Comparison of ENCODE assay signal across 20 cellular contexts in the genomic region with DNA sequence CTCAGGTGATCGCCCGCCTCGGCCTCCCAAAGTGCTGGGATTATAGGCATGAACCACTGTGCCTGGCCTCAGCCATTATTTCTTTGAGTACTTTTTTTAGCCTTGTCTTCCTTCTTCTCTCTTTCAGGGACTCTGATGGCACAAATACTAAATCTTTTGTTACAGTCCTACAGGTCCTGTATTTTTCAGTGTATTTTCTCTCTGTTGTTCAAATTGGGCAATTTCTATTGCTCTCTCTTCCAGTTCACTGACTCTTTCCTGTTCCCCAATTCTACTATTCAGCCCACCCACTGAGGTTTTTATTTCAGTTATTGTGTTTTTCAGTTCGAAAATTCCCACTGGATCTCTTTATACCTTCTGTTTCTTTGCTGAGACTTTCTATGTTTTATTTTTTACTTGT. TPM values are rescaled to one million over a fixed set of nuclear protein-coding genes. Genes with fewer than 3 reads are reported as not detected.
DNase-seq lines count a peak whose midpoint lies in the region; ATAC-seq and TF ChIP-seq lines count a peak whose summit lies in the region.
"Had no signal": no experiment of that assay in that cellular context is flagged by ENCODE, and none has a peak within 500 bp of the region (broad histone marks: within the 10 kb centered on the region; RNA-seq: fewer than 3 reads in every experiment).

No MANE protein-coding gene starts in this region.

- H3K27ac Mint-ChIP-seq in stimulated activated naive CD8-positive, alpha-beta T cell treated with anti-CD3 and anti-CD28 coated beads, Interleukin-15, amount 100 ng/mL, for 72 hours, result no peak overlapping the region
- H3K27ac Mint-ChIP-seq: CD4-positive, alpha-beta memory T cell had no signal

- CTCF ChIA-PET in A673 (lab: Charles Lee), result no interaction called here

- H3K56ac ChIP-seq in mesendoderm (ENCODE audit: low read length), result no peak overlapping the region

- no peak overlapping the region for H3K4me3 Mint-ChIP-seq in stimulated activated naive CD8-positive, alpha-beta T cell treated with anti-CD3 and anti-CD28 coated beads, Interleukin-15, amount 100 ng/mL, for 72 hours
- H3K4me3 Mint-ChIP-seq: CD4-positive, alpha-beta memory T cell had no signal

- WGBS in mesendoderm (ENCODE audit: extremely low coverage, insufficient coverage, low lambda C conversion rate), result no CpG with 5 or more reads among the region's 4 CpGs

- ATAC-seq in stimulated activated naive CD8-positive, alpha-beta T cell treated with anti-CD3 and anti-CD28 coated beads, Interleukin-15, amount 100 ng/mL, for 72 hours, result no peak
- ATAC-seq: A549, GM12878 had no signal

- H3K9me3 ChIP-seq in A673 (ENCODE audit: low read depth, low read length, poor library complexity, severe bottlenecking) (no peaks in the 10 kb centered on the region), BLaER1 (peaks cover 20% of the 10 kb centered on the region), osteoblast (ENCODE audit: low read depth, low read length) (no peaks in the 10 kb centered on the region)
- H3K9me3 ChIP-seq: A549 had no signal

- H3K18ac ChIP-seq in mesendoderm (ENCODE audit: low read length), result no peak overlapping the region

- H2AFZ ChIP-seq in osteoblast (ENCODE audit: low read length), result no peak overlapping the region

- H3K23ac ChIP-seq in mesendoderm (ENCODE audit: low read length), result no peak overlapping the region

- BruUV-seq in A673 (replicated peaks; lab: Mats Ljungman, UMichigan), result no TSS peak

- H3K27me3 ChIP-seq in A673 (replicated peaks; ENCODE audit: insufficient read depth, low read depth, low read length, poor library complexity) (no peaks in the 10 kb centered on the region), BLaER1 (no peaks in the 10 kb centered on the region), H7 (ENCODE audit: control insufficient read depth, insufficient read depth, low read length) (no peaks in the 10 kb centered on the region), osteoblast (ENCODE audit: insufficient read depth, low read length) (peaks cover 18% of the 10 kb centered on the region), mesendoderm (ENCODE audit: insufficient read depth, low read length, poor library complexity) (no peaks in the 10 kb centered on the region)

- intact Hi-C loops in A673 (cut with micrococcal nuclease; ENCODE audit: unreplicated experiment), result no loop called here

- H4K8ac ChIP-seq in mesendoderm (ENCODE audit: low read depth, low read length), result no peak overlapping the region

- H3K4me1 ChIP-seq in A673 (ENCODE audit: insufficient read depth, low read length, poor library complexity, severe bottlenecking), result peaks cover 5% of the 10 kb centered on the region
- peaks cover 30% of the 10 kb centered on the region for H3K4me1 ChIP-seq in BLaER1
- H3K4me1 ChIP-seq in osteoblast (ENCODE audit: insufficient read depth, low read length), result no peaks in the 10 kb centered on the region
- no peaks in the 10 kb centered on the region for H3K4me1 ChIP-seq in mesendoderm (ENCODE audit: control insufficient read depth, low read depth, low read length)
- H3K4me1 ChIP-seq: A549 had no signal

- TF ChIP-seq CTCF in A673 (conservative IDR thresholded peaks at IDR 0.05; ENCODE audit: low read depth, low read length) (no peak), osteoblast (IDR thresholded peaks at IDR 0.05; ENCODE audit: extremely low read depth, low read depth, low read length) (no peak)

- POLR2A ChIA-PET in A673 (lab: Charles Lee; ENCODE audit: low non-redundant PET), result no interaction called here

- peak overlapping the region; percentile 28 for H3K27ac ChIP-seq in A673 (ENCODE audit: low read depth, low read length, poor library complexity, severe bottlenecking)
- peak overlapping the region; percentile 33; the same call in 1 of the 2 replicates for H3K27ac ChIP-seq in BLaER1
- H3K27ac ChIP-seq in osteoblast (ENCODE audit: low read depth, low read length), result no peak overlapping the region
- no peak overlapping the region for H3K27ac ChIP-seq in mesendoderm (ENCODE audit: low read depth, low read length)
- H3K27ac ChIP-seq: A549 had no signal

- H3K79me2 ChIP-seq in osteoblast (ENCODE audit: insufficient read depth, low read length) (no peaks in the 10 kb centered on the region), mesendoderm (ENCODE audit: control insufficient read depth, insufficient read depth, low read length) (no peaks in the 10 kb centered on the region)

- peak overlapping the region; percentile 61 for H3K4me2 ChIP-seq in BLaER1
- H3K4me2 ChIP-seq in osteoblast (ENCODE audit: insufficient read depth, low read length), result no peak overlapping the region
- no peak overlapping the region for H3K4me2 ChIP-seq in mesendoderm (ENCODE audit: low read length)
- H3K4me2 ChIP-seq: A549 had no signal

- H2AK5ac ChIP-seq in mesendoderm (ENCODE audit: low read length), result no peak overlapping the region

- no peaks in the 10 kb centered on the region for H3K9me3 Mint-ChIP-seq in stimulated activated naive CD8-positive, alpha-beta T cell treated with anti-CD3 and anti-CD28 coated beads, Interleukin-15, amount 100 ng/mL, for 72 hours
- H3K9me3 Mint-ChIP-seq: CD4-positive, alpha-beta memory T cell had no signal

- H2BK15ac ChIP-seq in mesendoderm (replicated peaks; ENCODE audit: low read depth), result no peak overlapping the region

- H4K5ac ChIP-seq in mesendoderm (ENCODE audit: low read length), result no peak overlapping the region

- no peaks in the 10 kb centered on the region for H3K27me3 Mint-ChIP-seq in stimulated activated naive CD8-positive, alpha-beta T cell treated with anti-CD3 and anti-CD28 coated beads, Interleukin-15, amount 100 ng/mL, for 72 hours

- DNase-seq in A673 (ENCODE audit: low spot score) (no peak), H7 (peak; percentile 5), osteoblast (ENCODE audit: insufficient read length, low spot score, missing footprints) (peak; percentile 9), mesendoderm (no peak), KG1 (lab: John Stamatoyannopoulos, UW) (no peak)
- DNase-seq in stimulated activated naive CD8-positive, alpha-beta T cell treated with anti-CD3 and anti-CD28 coated beads, Interleukin-15, amount 100 ng/mL, for 72 hours, result no peak
- DNase-seq: 8988T; C1 segment of cervical spinal cord; Calu3; CD4-positive, alpha-beta memory T cell; COR-L47; DMS153; DND-41; EL; GDM1; GOT3; HCEC 1CT had no signal

- no peaks in the 10 kb centered on the region for H4K20me1 ChIP-seq in BLaER1
- H4K20me1 ChIP-seq in osteoblast (ENCODE audit: insufficient read depth, low read length), result no peaks in the 10 kb centered on the region

- H3K4me1 Mint-ChIP-seq in stimulated activated naive CD8-positive, alpha-beta T cell treated with anti-CD3 and anti-CD28 coated beads, Interleukin-15, amount 100 ng/mL, for 72 hours, result no peaks in the 10 kb centered on the region
- H3K4me1 Mint-ChIP-seq: CD4-positive, alpha-beta memory T cell had no signal

- no peak overlapping the region for H2BK5ac ChIP-seq in mesendoderm (ENCODE audit: low read length)

- no peak overlapping the region; the same call in 1 of the 2 replicates for H3K9ac ChIP-seq in BLaER1
- no peak overlapping the region for H3K9ac ChIP-seq in mesendoderm (ENCODE audit: low read length)

- H3K4ac ChIP-seq in mesendoderm (ENCODE audit: low read depth, low read length), result no peak overlapping the region

- H3K79me1 ChIP-seq in mesendoderm (ENCODE audit: low read length), result no peaks in the 10 kb centered on the region

- no peaks in the 10 kb centered on the region for H3K36me3 ChIP-seq in A673 (ENCODE audit: insufficient read depth, low read length, poor library complexity, severe bottlenecking)
- no peaks in the 10 kb centered on the region for H3K36me3 ChIP-seq in BLaER1
- no peaks in the 10 kb centered on the region for H3K36me3 ChIP-seq in H7 (replicated peaks; ENCODE audit: control insufficient read depth, insufficient read depth, low read length)
- no peaks in the 10 kb centered on the region for H3K36me3 ChIP-seq in osteoblast (ENCODE audit: insufficient read depth, low read length)
- H3K36me3 ChIP-seq in mesendoderm (ENCODE audit: control insufficient read depth, insufficient read depth, low read length), result no peaks in the 10 kb centered on the region

- H3K4me3 ChIP-seq in A673 (ENCODE audit: low read depth, low read length, poor library complexity, severe bottlenecking) (no peak overlapping the region), BLaER1 (no peak overlapping the region), H7 (ENCODE audit: insufficient read depth, low read depth, low read length) (no peak overlapping the region), osteoblast (ENCODE audit: insufficient read depth, low read length) (no peak overlapping the region), mesendoderm (ENCODE audit: low read length) (no peak overlapping the region)
- H3K4me3 ChIP-seq: A549, GM12878 had no signal

- H2BK120ac ChIP-seq in mesendoderm (ENCODE audit: low read depth, low read length), result no peak overlapping the region

RNA-seq across cellular contexts. Expression of a gene that starts 7.5 kb away (rescaled TPM):
- total RNA-seq in A673 (2021), result 14.3 and 19.0 TPM in 2 replicates
- 15.3 and 15.7 TPM in 2 replicates for total RNA-seq in H7 (2014; rRNA removed; shearing (Covaris generic))
- 27.1 and 29.0 TPM in 2 replicates for total RNA-seq in osteoblast
- polyA plus RNA-seq in mesendoderm (2013, experiment 1 of 2), result 7.1 TPM
- polyA plus RNA-seq in mesendoderm (2013, experiment 2 of 2), result 6.5 TPM

RNA-seq across cellular contexts. Expression of a gene that starts 31.3 kb away (rescaled TPM):
- total RNA-seq in A673 (2021) (96.2 and 110 TPM in 2 replicates), osteoblast (95.2 and 97.8 TPM in 2 replicates)
- total RNA-seq in H7 (2014; rRNA removed; shearing (Covaris generic)), result 178 and 189 TPM in 2 replicates
- polyA plus RNA-seq in mesendoderm (2013, experiment 1 of 2), result 60.5 TPM
- 59.0 TPM for polyA plus RNA-seq in mesendoderm (2013, experiment 2 of 2)

RNA-seq across cellular contexts. Expression of a gene that starts 42.6 kb away (rescaled TPM):
- total RNA-seq in A673 (2021) (10.1 and 10.3 TPM in 2 replicates), osteoblast (9.8 and 10.6 TPM in 2 replicates)
- 9.3 and 10.4 TPM in 2 replicates for total RNA-seq in H7 (2014; rRNA removed; shearing (Covaris generic))
- 2.0 TPM for polyA plus RNA-seq in mesendoderm (2013, experiment 1 of 2)
- polyA plus RNA-seq in mesendoderm (2013, experiment 2 of 2), result 1.8 TPM

RNA-seq across cellular contexts. Expression of a gene that starts 46.5 kb away (rescaled TPM):
- total RNA-seq in A673 (2021) (65.6 and 69.7 TPM in 2 replicates), osteoblast (38.6 and 39.8 TPM in 2 replicates)
- total RNA-seq in H7 (2014; rRNA removed; shearing (Covaris generic)), result 43.3 and 59.6 TPM in 2 replicates
- 19.8 TPM for polyA plus RNA-seq in mesendoderm (2013, experiment 1 of 2)
- polyA plus RNA-seq in mesendoderm (2013, experiment 2 of 2), result 19.2 TPM

RNA-seq across cellular contexts. Expression of a gene that starts 46.6 kb away (rescaled TPM):
- 95.1 and 96.9 TPM in 2 replicates for total RNA-seq in A673 (2021)
- total RNA-seq in H7 (2014; rRNA removed; shearing (Covaris generic)), result 114 and 134 TPM in 2 replicates
- total RNA-seq in osteoblast, result 39.8 and 45.1 TPM in 2 replicates
- polyA plus RNA-seq in mesendoderm (2013, experiment 1 of 2), result 46.3 TPM
- 50.2 TPM for polyA plus RNA-seq in mesendoderm (2013, experiment 2 of 2)

Comparison
In these comparisons a context has a peak if more than half of its experiments do, and no peak if none do; other contexts are left out.
1. DNase-seq: peak in H7 (single experiment) and osteoblast (single experiment); none in A673 (single experiment), stimulated activated naive CD8-positive, alpha-beta T cell treated with anti-CD3 and anti-CD28 coated beads, Interleukin-15, amount 100 ng/mL, for 72 hours (0 of 2), mesendoderm (single experiment) and KG1 (single experiment).
2. H3K27ac ChIP-seq: peak in A673 (single experiment) and BLaER1 (single experiment); none in osteoblast (single experiment) and mesendoderm (single experiment).